13 cellular contexts compared by ENCODE assay signal in genomic region chr6:45655630-45656422, GRCh38.
A peak's percentile ranks its signal among the peaks of the same experiment; 100 is the strongest.
DNase-seq lines count a peak whose midpoint lies in the region; ATAC-seq and TF ChIP-seq lines count a peak whose summit lies in the region.
"Had no signal": no experiment of that assay in that cellular context is flagged by ENCODE, and none has a peak within 500 bp of the region (broad histone marks: within the 10 kb centered on the region; RNA-seq: fewer than 3 reads in every experiment).

No MANE protein-coding gene starts in this region.

- H3K4me3 ChIP-seq in choroid plexus epithelial cell (ENCODE audit: low read depth, low read length): no peak overlapping the region
- H3K4me3 ChIP-seq: HAP-1, tibial nerve had no signal

- no peaks in the 10 kb centered on the region for H3K36me3 Mint-ChIP-seq in mesothelial cell of epicardium

- no peak overlapping the region for H3K27ac Mint-ChIP-seq in mesothelial cell of epicardium

- intact Hi-C loops in cardiac septum (cut with DNase I): no loop called here

- peaks cover 26% of the 10 kb centered on the region for H3K27me3 Mint-ChIP-seq in mesothelial cell of epicardium (ENCODE audit: low read depth)

- DNase-seq in COLO829 (ENCODE audit: low spot score) (peak; percentile 79), M059J (ENCODE audit: low read depth) (peak; percentile 100), choroid plexus epithelial cell (ENCODE audit: low read depth) (peak; percentile 99), myocyte (ENCODE audit: low read depth) (peak; percentile 99), cardiac septum (ENCODE audit: low spot score) (no peak), mesothelial cell of epicardium (ENCODE audit: low spot score in 2 of 2, unreplicated experiment in 2 of 2) (no peak)
- no peak for DNase-seq in activated CD8-positive, alpha-beta memory T cell treated with anti-CD3 and anti-CD28 coated beads for 24 hours
- DNase-seq: activated CD8-positive, alpha-beta memory T cell treated with anti-CD3 and anti-CD28 coated beads, Interleukin-2, amount 50 U/mL, for 48 hours; DMS53 had no signal

- no peak overlapping the region for H3K4me3 Mint-ChIP-seq in mesothelial cell of epicardium
- H3K4me3 Mint-ChIP-seq: neural crest cell had no signal

- TF ChIP-seq CTCF in choroid plexus epithelial cell (conservative IDR thresholded peaks at IDR 0.05; ENCODE audit: low read depth, low read length): no peak
- TF ChIP-seq CTCF in mesothelial cell of epicardium (IDR thresholded peaks at IDR 0.05; ENCODE audit: unreplicated experiment): no peak

- H3K9me3 Mint-ChIP-seq in mesothelial cell of epicardium: no peaks in the 10 kb centered on the region

- no peak for ATAC-seq in HG02678 (IDR thresholded peaks at IDR 0.05; ENCODE audit: unreplicated experiment)

- peaks cover 3% of the 10 kb centered on the region for H3K4me1 Mint-ChIP-seq in mesothelial cell of epicardium
- H3K4me1 Mint-ChIP-seq: neural crest cell had no signal

Comparison
In these comparisons a context has a peak if more than half of its experiments do, and no peak if none do; other contexts are left out.
1. DNase-seq: peak in COLO829 (single experiment), M059J (single experiment), choroid plexus epithelial cell (single experiment) and myocyte (single experiment); none in activated CD8-positive, alpha-beta memory T cell treated with anti-CD3 and anti-CD28 coated beads for 24 hours (single experiment), cardiac septum (single experiment) and mesothelial cell of epicardium (0 of 2).